Comparison of ENCODE assay signal across 10 cellular contexts in the genomic region with DNA sequence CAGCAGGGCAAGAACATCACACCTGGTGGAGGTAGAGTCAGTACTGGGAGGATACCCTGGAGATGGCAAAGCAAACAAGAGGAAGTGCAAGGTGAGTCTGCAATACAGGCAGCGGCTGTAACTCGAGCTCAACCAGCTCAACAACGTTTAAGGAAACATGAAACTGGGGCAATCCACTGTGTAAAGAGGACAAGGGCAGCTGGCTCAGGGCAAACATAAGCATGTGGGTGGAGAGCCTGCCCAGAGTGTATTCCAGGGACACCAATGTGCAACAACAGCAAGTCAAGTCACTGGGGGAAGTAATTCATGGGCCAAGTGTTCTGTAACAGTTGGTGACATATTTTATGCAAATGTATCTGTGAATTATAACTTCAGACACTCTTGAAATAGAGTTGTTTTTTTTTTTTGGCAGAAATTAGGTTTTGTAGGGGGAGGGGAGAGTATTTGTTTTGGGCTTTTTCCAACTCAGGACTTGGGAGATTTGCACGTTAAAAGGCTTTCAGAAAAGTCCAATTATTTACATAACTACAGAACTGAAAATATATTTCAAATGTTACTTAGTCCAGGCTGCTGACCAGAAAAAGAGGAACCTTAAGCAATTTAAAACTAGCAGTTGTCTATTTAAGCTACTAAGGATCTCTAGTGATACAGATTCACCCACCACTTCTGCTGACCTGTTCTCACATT. TPM values are rescaled to one million over a fixed set of nuclear protein-coding genes. Genes with fewer than 3 reads are reported as not detected.
A peak's percentile ranks its signal among the peaks of the same experiment; 100 is the strongest.
DNase-seq lines count a peak whose midpoint lies in the region; ATAC-seq, FAIRE-seq and TF ChIP-seq lines count a peak whose summit lies in the region.
"Had no signal": no experiment of that assay in that cellular context is flagged by ENCODE, and none has a peak within 500 bp of the region (broad histone marks: within the 10 kb centered on the region; RNA-seq: fewer than 3 reads in every experiment).

No MANE protein-coding gene starts in this region.

- TF ChIP-seq RAD21 in HCT116 (IDR thresholded peaks at IDR 0.05; ENCODE audit: low read depth), result no peak

- peak; percentile 49; the same call in 1 of the 2 replicates for ATAC-seq in HCT116
- ATAC-seq in HG03039 (IDR thresholded peaks at IDR 0.05; ENCODE audit: unreplicated experiment), result no peak
- ATAC-seq in HG03108 (IDR thresholded peaks at IDR 0.05; ENCODE audit: unreplicated experiment), result no peak
- ATAC-seq in GM19463 (IDR thresholded peaks at IDR 0.05; ENCODE audit: unreplicated experiment), result no peak

- H2AFZ ChIP-seq in HCT116 (ENCODE audit: low read depth, low read length, poor library complexity, severe bottlenecking) (peak overlapping the region; percentile 77), mammary epithelial cell (ENCODE audit: low read depth, low read length) (no peak overlapping the region)

- H3K4me2 ChIP-seq in HCT116 (ENCODE audit: low read length) (peak overlapping the region; percentile 49), mammary epithelial cell (ENCODE audit: insufficient read depth, low read depth, low read length) (no peak overlapping the region)

- no peaks in the 10 kb centered on the region for H3K9me3 ChIP-seq in HCT116 (ENCODE audit: control insufficient read depth in 1 of 2, insufficient read depth in 1 of 2, low read depth in 1 of 2, low read length in 2 of 2)
- no peaks in the 10 kb centered on the region for H3K9me3 ChIP-seq in mammary epithelial cell (replicated peaks; ENCODE audit: insufficient read depth, low read length)
- no peaks in the 10 kb centered on the region for H3K9me3 ChIP-seq in neutrophil
- H3K9me3 ChIP-seq: SJSA1 had no signal

- H3K9me2 ChIP-seq in HCT116 (ENCODE audit: insufficient read depth), result no peaks in the 10 kb centered on the region

- no peaks in the 10 kb centered on the region for H3K27me3 ChIP-seq in HCT116 (ENCODE audit: insufficient read depth, low read length)
- H3K27me3 ChIP-seq in mammary epithelial cell (ENCODE audit: insufficient read depth, low read length), result no peaks in the 10 kb centered on the region
- no peaks in the 10 kb centered on the region for H3K27me3 ChIP-seq in neutrophil
- H3K27me3 ChIP-seq: SJSA1 had no signal

- CTCF ChIA-PET in HCT116 (lab: Charles Lee) (no interaction called here), mammary epithelial cell (lab: Charles Lee; ENCODE audit: low non-redundant PET) (no interaction called here)

- H3K27ac ChIP-seq in HCT116 (ENCODE audit: low read depth, low read length) (no peak overlapping the region), mammary epithelial cell (ENCODE audit: insufficient read depth, low read depth, low read length) (no peak overlapping the region), neutrophil (peak overlapping the region; percentile 82)
- H3K27ac ChIP-seq: SJSA1 had no signal

- H3K9ac ChIP-seq in HCT116 (ENCODE audit: low read length) (0 out of 2 replicates have a peak overlapping the region, but pooled peaks have one; percentile 1), mammary epithelial cell (ENCODE audit: insufficient read depth, low read length) (no peak overlapping the region)

- BruUV-seq in HCT116 (replicated peaks; lab: Mats Ljungman, UMichigan) (no TSS peak), mammary epithelial cell (replicated peaks; lab: Mats Ljungman, UMichigan) (no TSS peak)

- no peak for TF ChIP-seq CTCF in HCT116 (IDR thresholded peaks at IDR 0.05 in 2 of 3, conservative IDR thresholded peaks at IDR 0.05 in 1 of 3; ENCODE audit: borderline replicate concordance in 1 of 3, insufficient read depth in 1 of 3, low read depth in 2 of 3, low read length in 2 of 3)
- TF ChIP-seq CTCF in mammary epithelial cell (conservative IDR thresholded peaks at IDR 0.05 in 1 of 2, IDR thresholded peaks at IDR 0.05 in 1 of 2; ENCODE audit: extremely low read depth in 1 of 2, insufficient read depth in 1 of 2, low read depth in 1 of 2, low read length in 2 of 2), result no peak
- TF ChIP-seq CTCF in neutrophil (IDR thresholded peaks at IDR 0.05), result no peak

- H3K4me1 ChIP-seq in HCT116 (ENCODE audit: control insufficient read depth in 1 of 2, insufficient read depth in 2 of 2, low read length in 2 of 2) (peaks cover 8 to 14% of the 10 kb centered on the region in 2 experiments; a peak in 3 of 4 replicates), mammary epithelial cell (ENCODE audit: insufficient read depth, low read length) (no peaks in the 10 kb centered on the region), neutrophil (ENCODE audit: control insufficient read depth in 1 of 2, insufficient read depth in 1 of 2, low read depth in 1 of 2, low read length in 1 of 2) (peaks cover 28 to 35% of the 10 kb centered on the region in 2 experiments)
- H3K4me1 ChIP-seq: SJSA1 had no signal

- in situ Hi-C loops in mammary epithelial cell (cut with MboI; ENCODE audit: low sequenced_read_pairs in 2 of 2), result no loop called here

- dilution Hi-C loops in mammary epithelial cell (cut with HindIII; ENCODE audit: low sequenced_read_pairs), result no loop called here

- RAD21 ChIA-PET in HCT116 (lab: Charles Lee; ENCODE audit: low non-redundant PET in 1 of 2, low total read pairs in 2 of 2, uncharacterized antibody in 2 of 2, unreplicated experiment in 2 of 2), result no interaction called here

- POLR2A ChIA-PET in HCT116 (lab: Charles Lee), result no interaction called here

- H4K20me1 ChIP-seq in HCT116 (ENCODE audit: insufficient read depth) (no peaks in the 10 kb centered on the region), mammary epithelial cell (ENCODE audit: insufficient read depth, low read length) (no peaks in the 10 kb centered on the region)

- no peak for FAIRE-seq in RCC 7860 (lab: Jason Lieb, UNC)

- peak; percentile 10 for DNase-seq in HCT116 (ENCODE audit: low read depth, low spot score)
- DNase-seq in NCI-H345 treated with DMSO at 0.1 percent for 48 hours (lab: John Stamatoyannopoulos, UW; ENCODE audit: unreplicated experiment), result peak; percentile 97
- DNase-seq in mammary epithelial cell, result peak; percentile 11
- DNase-seq in RCC 7860 (ENCODE audit: low spot score), result no peak
- DNase-seq: EL had no signal

- TF ChIP-seq POLR2A in HCT116 (IDR thresholded peaks at IDR 0.05; ENCODE audit: borderline replicate concordance, extremely low read depth, insufficient read depth, insufficient read length), result no peak

- intact Hi-C loops in HCT116 (cut with micrococcal nuclease) (no loop called here), mammary epithelial cell (cut with micrococcal nuclease) (no loop called here)

- no peaks in the 10 kb centered on the region for H3K79me2 ChIP-seq in HCT116 (ENCODE audit: insufficient read depth, low read length)
- H3K79me2 ChIP-seq in mammary epithelial cell (ENCODE audit: insufficient read depth, low read length), result no peaks in the 10 kb centered on the region

- H3K36me3 ChIP-seq in HCT116 (ENCODE audit: control insufficient read depth in 1 of 2, insufficient read depth in 2 of 2, low read length in 2 of 2) (no peaks in the 10 kb centered on the region), mammary epithelial cell (ENCODE audit: insufficient read depth, low read length) (no peaks in the 10 kb centered on the region), neutrophil (no peaks in the 10 kb centered on the region)
- H3K36me3 ChIP-seq: SJSA1 had no signal

- 71% methylated on average over 4 of the region's 4 CpGs for WGBS in mammary epithelial cell (ENCODE audit: low coverage, missing lambda C conversion rate)

- no peak overlapping the region for H3K4me3 ChIP-seq in HCT116 (replicated peaks in 1 of 2; ENCODE audit: low read depth in 1 of 2, low read length in 2 of 2)
- H3K4me3 ChIP-seq in mammary epithelial cell (replicated peaks in 1 of 3; ENCODE audit: insufficient read depth in 1 of 3, low read depth in 2 of 3, low read length in 3 of 3), result no peak overlapping the region
- peak overlapping the region; percentile 12 to 26 for H3K4me3 ChIP-seq in neutrophil (ENCODE audit: low read depth in 1 of 2, low read length in 1 of 2)
- H3K4me3 ChIP-seq: SJSA1 had no signal

TF ChIP-seq in HCT116, 20 proteins besides CTCF, POLR2A, EP300 and RAD21:
- TF ChIP-seq JUND (IDR thresholded peaks at IDR 0.05) (no peak), TCF7L2 (IDR thresholded peaks at IDR 0.05; ENCODE audit: borderline replicate concordance, extremely low read depth, insufficient read depth, insufficient read length) (no peak), POLR2AphosphoS5 (IDR thresholded peaks at IDR 0.05; ENCODE audit: low read depth, low read length) (peak; percentile 21; the same call in 1 of the 2 replicates), SP1 (IDR thresholded peaks at IDR 0.05; ENCODE audit: low read depth) (no peak), SIN3A (IDR thresholded peaks at IDR 0.05; ENCODE audit: low read depth) (no peak)

RNA-seq across cellular contexts. Expression of a gene that starts 18.7 kb away (rescaled TPM):
- total RNA-seq in HCT116 (2021; ENCODE audit: unreplicated experiment) (not detected), mammary epithelial cell (under 1 TPM in 1 of 2 donors, not detected in 1; under 0.01 TPM)
- not detected in 2 replicates for polyA plus RNA-seq in HCT116 (2012)
- polyA plus RNA-seq in mammary epithelial cell, result not detected
- not detected for polyA minus RNA-seq in mammary epithelial cell

Comparison
In these comparisons a context has a peak if more than half of its experiments do, and no peak if none do; other contexts are left out.
1. H3K4me3 ChIP-seq: peak in neutrophil (2 of 2); none in HCT116 (0 of 2) and mammary epithelial cell (0 of 3).